1 cellular context compared by ENCODE assay signal in genomic region chr6:90072501-90072900, GRCh38.
TF ChIP-seq lines count a peak whose summit lies in the region.

No MANE protein-coding gene starts in this region.

TF ChIP-seq in WTC11, 78 proteins besides CTCF, POLR2A, EP300 and RAD21 (continued from another document):
- no peak for TF ChIP-seq ARID4B (CRISPR knock-in tag; IDR thresholded peaks at IDR 0.05; ENCODE audit: borderline replicate concordance)
- no peak for TF ChIP-seq FOXP4 (CRISPR knock-in tag; IDR thresholded peaks at IDR 0.05)
- no peak for TF ChIP-seq ZNF532 (CRISPR knock-in tag; IDR thresholded peaks at IDR 0.05; ENCODE audit: borderline replicate concordance)
- TF ChIP-seq ZNF281 (CRISPR knock-in tag; IDR thresholded peaks at IDR 0.05): no peak
- TF ChIP-seq ELF4 (CRISPR knock-in tag; IDR thresholded peaks at IDR 0.05; ENCODE audit: low read depth): no peak
- no peak for TF ChIP-seq CREM (CRISPR knock-in tag; IDR thresholded peaks at IDR 0.05)
- TF ChIP-seq SOX15 (CRISPR knock-in tag; IDR thresholded peaks at IDR 0.05): no peak
- no peak for TF ChIP-seq E2F1 (CRISPR knock-in tag; IDR thresholded peaks at IDR 0.05)
- TF ChIP-seq ATF6 (CRISPR knock-in tag; IDR thresholded peaks at IDR 0.05): no peak
